ENCODE assay signal across 16 cellular contexts in the genomic region with DNA sequence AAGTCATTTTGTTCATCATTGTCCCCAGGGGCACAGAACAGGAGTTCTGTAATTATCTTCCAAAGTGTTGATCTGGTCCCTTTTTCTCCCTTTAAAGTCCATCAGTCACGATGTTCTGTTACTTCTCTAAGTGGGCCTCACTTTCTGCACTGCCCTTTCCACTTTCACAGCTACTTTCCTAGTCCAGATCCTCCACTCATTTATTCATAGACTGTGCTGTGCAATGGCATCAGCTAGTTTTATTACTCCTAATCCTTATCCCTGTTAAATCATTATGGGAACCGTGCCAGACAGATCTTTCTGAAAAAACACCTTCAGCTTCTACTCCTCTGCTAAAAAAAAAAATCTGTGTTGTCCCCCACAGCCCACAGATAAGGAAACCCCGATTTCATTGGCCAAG.
A peak's percentile ranks its signal among the peaks of the same experiment; 100 is the strongest.
DNase-seq lines count a peak whose midpoint lies in the region; ATAC-seq and TF ChIP-seq lines count a peak whose summit lies in the region.
"Had no signal": no experiment of that assay in that cellular context is flagged by ENCODE, and none has a peak within 500 bp of the region (broad histone marks: within the 10 kb centered on the region; RNA-seq: fewer than 3 reads in every experiment).

No MANE protein-coding gene starts in this region.

- H3K36me3 Mint-ChIP-seq in HFFc6 (ENCODE audit: low read depth) (peaks cover 51% of the 10 kb centered on the region), chondrocyte (ENCODE audit: low read depth) (peaks cover 16% of the 10 kb centered on the region)

- in situ Hi-C loops in GM23248 (cut with MboI) = no loop called here
- in situ Hi-C loops in ACHN (cut with HindIII; ENCODE audit: low pct_ligation_motif_present, low pct_unique_long_range_greater_than_20kb, low sequenced_read_pairs) = no loop called here

- H3K9me3 ChIP-seq in GM23248 (ENCODE audit: low read depth) = no peaks in the 10 kb centered on the region
- H3K9me3 ChIP-seq in psoas muscle = no peaks in the 10 kb centered on the region

- DNase-seq in GM23248 (no peak), HFFc6 (no peak), chondrocyte (ENCODE audit: low spot score) (no peak), psoas muscle (no peak), retina (no peak), ACHN (no peak)
- no peak for DNase-seq in stimulated activated naive CD4-positive, alpha-beta T cell treated with Interleukin-2 at 50 U/mL for 16 hours (lab: John Stamatoyannopoulos, UW)
- DNase-seq: DND-41; NCI-H1417 treated with DMSO at 0.1 percent for 48 hours; NCI-H187 treated with DMSO at 0.1 percent for 48 hours; NCI-H345; NCI-H526; NK-92 treated with Interleukin-12 subunit alpha and Interleukin-12 subunit beta, amount 100 ng/mL, for 24 hours had no signal

- no peak overlapping the region for H3K4me3 ChIP-seq in GM23248
- peak overlapping the region; percentile 16 for H3K4me3 ChIP-seq in psoas muscle
- H3K4me3 ChIP-seq: K562 had no signal

- H3K27ac ChIP-seq in GM23248 (0 out of 2 replicates have a peak overlapping the region, but pooled peaks have one; percentile 80), psoas muscle (peak overlapping the region; percentile 65)

- H3K79me2 ChIP-seq in GM23248 (ENCODE audit: insufficient read depth) = peaks cover 73% of the 10 kb centered on the region

- H3K4me1 ChIP-seq in GM23248 (ENCODE audit: insufficient read depth) (peaks cover 70% of the 10 kb centered on the region), psoas muscle (peaks cover 51% of the 10 kb centered on the region)

- no peaks in the 10 kb centered on the region for H3K9me2 ChIP-seq in GM23248 (ENCODE audit: insufficient read depth)

- intact Hi-C loops in psoas muscle (cut with DNase I) = loop anchor here (5.0 to 10.0 kb wide), 3 partner anchors 42 to 124 kb away; partner anchors contain the start of gene DDAH1 (in 1 of the 2)

- H3K4me1 Mint-ChIP-seq in HFFc6 (ENCODE audit: low read depth) (peaks cover 99% of the 10 kb centered on the region), chondrocyte (ENCODE audit: low read depth) (peaks cover 70% of the 10 kb centered on the region)

- no peak overlapping the region for H3K4me2 ChIP-seq in GM23248 (ENCODE audit: unreplicated experiment)

- no peak for ATAC-seq in psoas muscle
- ATAC-seq: HCT116, K562, Right ventricle myocardium inferior had no signal

- peaks cover 20% of the 10 kb centered on the region for H3K27me3 Mint-ChIP-seq in HFFc6 (ENCODE audit: insufficient read depth)
- no peaks in the 10 kb centered on the region for H3K27me3 Mint-ChIP-seq in chondrocyte (ENCODE audit: low read depth)

- H3K27me3 ChIP-seq in GM23248 (replicated peaks; ENCODE audit: insufficient read depth) = no peaks in the 10 kb centered on the region
- no peaks in the 10 kb centered on the region for H3K27me3 ChIP-seq in psoas muscle (ENCODE audit: insufficient read depth in 3 of 3, low read length in 2 of 3)

- H3K9ac ChIP-seq in GM23248 = no peak overlapping the region

- H3F3A ChIP-seq in GM23248 (ENCODE audit: insufficient read depth) = peaks cover 87% of the 10 kb centered on the region

- no peaks in the 10 kb centered on the region for H4K20me1 ChIP-seq in GM23248 (ENCODE audit: insufficient read depth)

- H3K27ac Mint-ChIP-seq in HFFc6 (peak overlapping the region; percentile 90), chondrocyte (ENCODE audit: unreplicated experiment) (peak overlapping the region; percentile 14)

- H2AFZ ChIP-seq in GM23248 = no peak overlapping the region

- H3K4me3 Mint-ChIP-seq in HFFc6 (peak overlapping the region; percentile 50), chondrocyte (ENCODE audit: unreplicated experiment) (no peak overlapping the region)

- no peak for TF ChIP-seq CTCF in HFFc6 (IDR thresholded peaks at IDR 0.05)
- TF ChIP-seq CTCF in chondrocyte (IDR thresholded peaks at IDR 0.05) = no peak
- no peak for TF ChIP-seq CTCF in psoas muscle (IDR thresholded peaks at IDR 0.05)

- H3K9me3 Mint-ChIP-seq in HFFc6 (no peaks in the 10 kb centered on the region; the same call in 1 of the 2 replicates), chondrocyte (ENCODE audit: low read depth) (no peaks in the 10 kb centered on the region)

- 74 to 77% methylated on average over 3 of the region's 3 CpGs for WGBS in GM23248 (ENCODE audit: low coverage in 1 of 2, low lambda C conversion rate in 2 of 2, missing lambda C conversion rate in 2 of 2), 2 experiments
- WGBS in psoas muscle, 3 donors = 27 to 64% (median 30%) methylated on average over 3 of the region's 3 CpGs

- H3K36me3 ChIP-seq in GM23248 (ENCODE audit: low read depth) = peaks cover 21% of the 10 kb centered on the region; the same call in 1 of the 2 replicates
- H3K36me3 ChIP-seq in psoas muscle (ENCODE audit: insufficient read depth in 1 of 2, low read depth in 1 of 2) = no peaks in the 10 kb centered on the region
